ENCODE assay signal across 24 cellular contexts in the genomic region with DNA sequence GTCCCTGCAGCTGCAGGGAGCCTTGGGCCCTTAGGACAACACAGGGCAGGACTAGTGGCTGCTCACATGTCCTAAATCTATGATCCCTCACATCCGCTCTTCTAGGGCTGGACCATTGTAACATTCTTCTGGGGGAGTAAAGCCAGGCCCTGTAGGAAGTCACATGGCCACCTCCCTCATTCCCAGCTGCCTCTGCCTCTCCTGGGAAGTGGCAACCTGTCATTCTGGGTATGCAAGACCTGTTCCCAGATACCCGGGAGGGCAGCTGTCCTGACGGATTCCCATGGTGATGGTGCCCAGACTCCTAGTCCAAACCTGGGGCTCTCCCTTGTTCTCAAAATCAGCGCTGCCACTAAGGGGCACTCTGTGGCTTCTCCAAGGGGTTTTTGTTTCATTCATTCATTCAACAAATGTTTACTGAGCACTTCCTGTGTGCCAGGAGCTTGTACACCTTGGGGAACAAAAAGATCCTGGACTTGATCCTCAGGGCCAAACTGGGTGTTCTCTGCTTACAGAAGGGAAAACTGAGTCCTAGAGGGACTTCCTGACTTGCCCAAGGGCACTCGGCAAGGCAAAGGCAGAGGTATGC.
DNase-seq lines count a peak whose midpoint lies in the region; ATAC-seq, FAIRE-seq and TF ChIP-seq lines count a peak whose summit lies in the region.
"Had no signal": no experiment of that assay in that cellular context is flagged by ENCODE, and none has a peak within 500 bp of the region (broad histone marks: within the 10 kb centered on the region; RNA-seq: fewer than 3 reads in every experiment).

No MANE protein-coding gene starts in this region.

- no peak for ATAC-seq in stimulated activated effector memory CD8-positive, alpha-beta T cell treated with anti-CD3 and anti-CD28 coated beads, Interleukin-12 subunit alpha, Interleukin-12 subunit beta, amount 100 ng/mL, for 72 hours
- ATAC-seq: HepG2; natural killer cell treated with Interleukin-12 subunit alpha and Interleukin-12 subunit beta and Interleukin-15 and Interleukin-18, amount 100 ng/mL, for 72 hours had no signal

- DNase-seq in NCI-H1694 (lab: John Stamatoyannopoulos, UW) (peak; percentile 9), NCI-H1694 treated with DMSO at 0.1 percent for 48 hours (lab: John Stamatoyannopoulos, UW) (no peak), mesothelial cell of epicardium (ENCODE audit: low spot score in 2 of 2, unreplicated experiment in 2 of 2) (no peak), NOMO-1 treated with dmso at 0.1 percent for 144 hours (lab: John Stamatoyannopoulos, UW; ENCODE audit: unreplicated experiment) (no peak), D721Med (ENCODE audit: insufficient read length, low spot score) (no peak), ecto neural progenitor cell (ENCODE audit: low spot score) (no peak)
- DNase-seq in stimulated activated effector memory CD8-positive, alpha-beta T cell treated with anti-CD3 and anti-CD28 coated beads, Interleukin-12 subunit alpha, Interleukin-12 subunit beta, amount 100 ng/mL, for 72 hours (ENCODE audit: low spot score in 2 of 2): no peak
- DNase-seq: 8988T; activated CD4-positive, alpha-beta T cell treated with anti-CD3 and anti-CD28 coated beads, Interleukin-2, amount 10 ng/mL, durations not matched to agents 7 days and 5 days; activated naive CD4-positive, alpha-beta T cell treated with anti-CD3 and anti-CD28 coated beads for 36 hours; activated T-cell treated with anti-CD3 and anti-CD28 coated beads, Interleukin-2, amount 50 U/mL, for 48 hours; DMS79 treated with DMSO at 0.1 percent for 48 hours; endodermal cell; NCI-H2029; NCI-H82; pancreas; trophoblast cell; WERI-Rb-1 had no signal

- peaks cover 0 to 4% (median 2%) of the 10 kb centered on the region in 5 experiments for H3K9me3 Mint-ChIP-seq in brain
- H3K9me3 Mint-ChIP-seq in mesothelial cell of epicardium: no peaks in the 10 kb centered on the region
- H3K9me3 Mint-ChIP-seq in stimulated activated effector memory CD8-positive, alpha-beta T cell treated with anti-CD3 and anti-CD28 coated beads, Interleukin-12 subunit alpha, Interleukin-12 subunit beta, amount 100 ng/mL, for 72 hours: no peaks in the 10 kb centered on the region
- H3K9me3 Mint-ChIP-seq: activated CD4-positive, alpha-beta T cell treated with anti-CD3 and anti-CD28 coated beads, Interleukin-2, amount 10 ng/mL, durations not matched to agents 7 days and 5 days; activated naive CD4-positive, alpha-beta T cell treated with anti-CD3 and anti-CD28 coated beads for 36 hours; endodermal cell; natural killer cell treated with Interleukin-12 subunit alpha and Interleukin-12 subunit beta and Interleukin-15 and Interleukin-18, amount 100 ng/mL, for 72 hours; T-helper 2 cell treated with Interferon-gamma antibody and Interleukin-4, amounts not matched to agents 5 μg/mL and 100 μg/mL, for 36 hours had no signal

- H3K4me1 Mint-ChIP-seq in brain: peaks cover 49% of the 10 kb centered on the region
- peaks cover 29% of the 10 kb centered on the region for H3K4me1 Mint-ChIP-seq in mesothelial cell of epicardium
- no peaks in the 10 kb centered on the region for H3K4me1 Mint-ChIP-seq in stimulated activated effector memory CD8-positive, alpha-beta T cell treated with anti-CD3 and anti-CD28 coated beads, Interleukin-12 subunit alpha, Interleukin-12 subunit beta, amount 100 ng/mL, for 72 hours
- H3K4me1 Mint-ChIP-seq: endodermal cell had no signal

- TF ChIP-seq CTCF in brain (conservative IDR thresholded peaks at IDR 0.05): no peak
- no peak for TF ChIP-seq CTCF in mesothelial cell of epicardium (IDR thresholded peaks at IDR 0.05; ENCODE audit: unreplicated experiment)
- no peak for TF ChIP-seq CTCF in D721Med (IDR thresholded peaks at IDR 0.05; ENCODE audit: insufficient read depth, missing control alignments)

- no peaks in the 10 kb centered on the region for H3K27me3 Mint-ChIP-seq in brain
- H3K27me3 Mint-ChIP-seq in mesothelial cell of epicardium (ENCODE audit: low read depth): peaks cover 11% of the 10 kb centered on the region

- H3K4me3 Mint-ChIP-seq in brain (no peak overlapping the region), mesothelial cell of epicardium (peak overlapping the region; percentile 24)
- H3K4me3 Mint-ChIP-seq in stimulated activated effector memory CD8-positive, alpha-beta T cell treated with anti-CD3 and anti-CD28 coated beads, Interleukin-12 subunit alpha, Interleukin-12 subunit beta, amount 100 ng/mL, for 72 hours: no peak overlapping the region
- H3K4me3 Mint-ChIP-seq: activated CD4-positive, alpha-beta T cell treated with anti-CD3 and anti-CD28 coated beads, Interleukin-2, amount 10 ng/mL, durations not matched to agents 7 days and 5 days; activated naive CD4-positive, alpha-beta T cell treated with anti-CD3 and anti-CD28 coated beads for 36 hours; B cell; endodermal cell; natural killer cell treated with Interleukin-12 subunit alpha and Interleukin-12 subunit beta and Interleukin-15 and Interleukin-18, amount 100 ng/mL, for 72 hours; T-helper 2 cell treated with Interferon-gamma antibody and Interleukin-4, amounts not matched to agents 5 μg/mL and 100 μg/mL, for 36 hours had no signal

- peaks cover 20% of the 10 kb centered on the region for H3K36me3 Mint-ChIP-seq in brain
- H3K36me3 Mint-ChIP-seq in mesothelial cell of epicardium: no peaks in the 10 kb centered on the region
- no peaks in the 10 kb centered on the region for H3K36me3 Mint-ChIP-seq in stimulated activated effector memory CD8-positive, alpha-beta T cell treated with anti-CD3 and anti-CD28 coated beads, Interleukin-12 subunit alpha, Interleukin-12 subunit beta, amount 100 ng/mL, for 72 hours
- H3K36me3 Mint-ChIP-seq: natural killer cell treated with Interleukin-12 subunit alpha and Interleukin-12 subunit beta and Interleukin-15 and Interleukin-18, amount 100 ng/mL, for 72 hours had no signal

- H3K27ac Mint-ChIP-seq in brain (peak overlapping the region in 4 of 5 experiments; percentile 5 to 82 (median 58)), mesothelial cell of epicardium (peak overlapping the region; percentile 45)
- H3K27ac Mint-ChIP-seq in stimulated activated effector memory CD8-positive, alpha-beta T cell treated with anti-CD3 and anti-CD28 coated beads, Interleukin-12 subunit alpha, Interleukin-12 subunit beta, amount 100 ng/mL, for 72 hours: peak overlapping the region; percentile 55
- H3K27ac Mint-ChIP-seq: activated CD4-positive, alpha-beta T cell treated with anti-CD3 and anti-CD28 coated beads, Interleukin-2, amount 10 ng/mL, durations not matched to agents 7 days and 5 days; activated naive CD4-positive, alpha-beta T cell treated with anti-CD3 and anti-CD28 coated beads for 36 hours; B cell; endodermal cell; natural killer cell treated with Interleukin-12 subunit alpha and Interleukin-12 subunit beta and Interleukin-15 and Interleukin-18, amount 100 ng/mL, for 72 hours; T-helper 2 cell treated with Interferon-gamma antibody and Interleukin-4, amounts not matched to agents 5 μg/mL and 100 μg/mL, for 36 hours had no signal

- no peak for FAIRE-seq in D721Med (lab: Jason Lieb, UNC)
- FAIRE-seq: HepG2, kidney, pancreas had no signal
